10 cellular contexts compared by ENCODE assay signal in the genomic region with DNA sequence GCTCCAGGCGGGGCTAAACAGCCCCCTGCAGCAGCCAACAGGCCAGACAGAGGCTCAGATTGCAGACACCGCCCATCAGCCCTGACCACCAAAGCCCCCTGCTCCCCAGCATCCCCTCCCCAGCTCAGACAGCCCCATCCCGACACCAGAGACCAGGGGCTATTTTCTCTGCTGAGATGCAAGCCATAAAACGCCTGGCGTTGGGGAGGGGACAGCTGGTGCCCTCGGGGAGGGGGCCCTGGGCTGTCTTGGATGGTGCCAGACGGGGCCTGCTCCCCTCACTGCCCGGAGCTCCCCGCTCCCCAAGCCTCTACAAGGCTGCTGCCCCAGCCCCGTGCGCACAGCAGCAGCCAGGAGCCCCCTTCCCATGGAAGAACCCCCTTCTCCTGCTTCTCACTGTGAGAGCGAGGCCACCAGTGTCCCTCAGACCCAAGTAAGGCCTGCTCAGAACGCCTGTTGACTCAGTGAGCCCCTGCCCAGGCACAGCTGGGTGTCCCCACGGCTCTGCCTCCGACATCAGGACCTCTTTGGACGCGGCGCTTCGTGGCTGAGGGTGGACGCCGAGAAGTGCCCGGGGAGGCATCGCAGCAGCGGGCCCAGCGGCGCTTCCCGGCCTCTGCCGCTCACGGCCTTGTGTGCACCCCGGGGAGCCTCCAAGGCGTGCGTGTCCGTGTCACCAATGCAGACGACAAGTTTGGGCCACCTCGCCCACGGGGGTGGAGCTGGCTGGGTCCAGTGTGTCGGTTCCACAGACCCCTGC. TPM values are rescaled to one million over a fixed set of nuclear protein-coding genes. Genes with fewer than 3 reads are reported as not detected.
A peak's percentile ranks its signal among the peaks of the same experiment; 100 is the strongest.
DNase-seq lines count a peak whose midpoint lies in the region; ATAC-seq, FAIRE-seq and TF ChIP-seq lines count a peak whose summit lies in the region.
"Had no signal": no experiment of that assay in that cellular context is flagged by ENCODE, and none has a peak within 500 bp of the region (broad histone marks: within the 10 kb centered on the region; RNA-seq: fewer than 3 reads in every experiment).

No MANE protein-coding gene starts in this region.

- H3K4me3 Mint-ChIP-seq in activated B cell treated with CpG ODN at 0.5 μM for 24 hours = no peak overlapping the region

- H3K4me2 ChIP-seq in HCT116 (ENCODE audit: low read length) (peak overlapping the region; percentile 73), mesenchymal stem cell (ENCODE audit: low read length, poor library complexity, severe bottlenecking) (peak overlapping the region; percentile 42)

- peak overlapping the region; percentile 2 for H2BK15ac ChIP-seq in mesenchymal stem cell (ENCODE audit: low read depth, poor library complexity, severe bottlenecking)

- H2AFZ ChIP-seq in HCT116 (ENCODE audit: low read depth, low read length, poor library complexity, severe bottlenecking) = no peak overlapping the region
- peak overlapping the region; percentile 66 for H2AFZ ChIP-seq in mesenchymal stem cell (ENCODE audit: low read depth, low read length)

- peak overlapping the region; percentile 70 for H4K91ac ChIP-seq in mesenchymal stem cell (ENCODE audit: low read length)

- H3K36me3 ChIP-seq in A673 (ENCODE audit: insufficient read depth, low read length, poor library complexity, severe bottlenecking) (no peaks in the 10 kb centered on the region), HCT116 (ENCODE audit: control insufficient read depth in 1 of 2, insufficient read depth in 2 of 2, low read length in 2 of 2) (no peaks in the 10 kb centered on the region), mesenchymal stem cell (ENCODE audit: control insufficient read depth in 1 of 2, insufficient read depth in 2 of 2, low read depth in 1 of 2, low read length in 2 of 2) (peaks cover 0 to 4% of the 10 kb centered on the region in 2 experiments)
- H3K36me3 ChIP-seq: BE2C had no signal

- intact Hi-C loops in A673 (cut with micrococcal nuclease; ENCODE audit: unreplicated experiment) (loop anchor here (5.0 kb wide), 1 partner anchor 274 kb away; no protein-coding TSS in a partner anchor), HCT116 (cut with micrococcal nuclease) (loop anchor here (2.0 to 10.0 kb wide), 2 partner anchors 46 to 156 kb away; a partner anchor contains a TSS), activated B cell treated with CpG ODN at 0.5 μM for 24 hours (cut with micrococcal nuclease) (loop anchor here (1.0 kb wide), 4 partner anchors 46 to 268 kb away; a partner anchor contains a TSS)

- FAIRE-seq in H54 (lab: Jason Lieb, UNC) = no peak

- H3K4me1 ChIP-seq in A673 (ENCODE audit: insufficient read depth, low read length, poor library complexity, severe bottlenecking) (peaks cover 17% of the 10 kb centered on the region), HCT116 (ENCODE audit: control insufficient read depth in 1 of 2, insufficient read depth in 2 of 2, low read length in 2 of 2) (peaks cover 3 to 12% of the 10 kb centered on the region in 2 experiments; a peak in 2 of 4 replicates), mesenchymal stem cell (ENCODE audit: control insufficient read depth, insufficient read depth, low read depth, low read length) (peaks cover 13% of the 10 kb centered on the region)
- H3K4me1 ChIP-seq: BE2C had no signal

- H3K27ac ChIP-seq in A673 (ENCODE audit: low read depth, low read length, poor library complexity, severe bottlenecking) (no peak overlapping the region), HCT116 (ENCODE audit: low read depth, low read length) (peak overlapping the region; percentile 18; the same call in 1 of the 2 replicates), mesenchymal stem cell (ENCODE audit: low read length, poor library complexity, severe bottlenecking) (no peak overlapping the region)

- CTCF ChIA-PET in A673 (lab: Charles Lee) = no interaction called here
- CTCF ChIA-PET in HCT116 (lab: Charles Lee) = no interaction called here
- CTCF ChIA-PET in activated B cell treated with CpG ODN at 0.5 μM for 24 hours (lab: Charles Lee) = interaction anchor here (0.9 to 2.6 kb wide), 5 partner anchors 22 to 268 kb away, joined by 3 to 10 read pairs (median 6); no protein-coding TSS in a partner anchor

- no peak overlapping the region for H2BK5ac ChIP-seq in mesenchymal stem cell (ENCODE audit: low read depth, low read length, poor library complexity, severe bottlenecking)

- H3K9ac ChIP-seq in HCT116 (ENCODE audit: low read length) (no peak overlapping the region), mesenchymal stem cell (ENCODE audit: low read length) (no peak overlapping the region)

- H3K4ac ChIP-seq in mesenchymal stem cell (ENCODE audit: low read depth in 1 of 2, low read length in 2 of 2) = peak overlapping the region in 1 of 2 experiments; percentile 75

- H3K36me3 Mint-ChIP-seq in activated B cell treated with CpG ODN at 0.5 μM for 24 hours (ENCODE audit: low read depth) = no peaks in the 10 kb centered on the region

- no peaks in the 10 kb centered on the region for H3K9me2 ChIP-seq in HCT116 (ENCODE audit: insufficient read depth)

- TF ChIP-seq CTCF in A673 (conservative IDR thresholded peaks at IDR 0.05; ENCODE audit: low read depth, low read length) (no peak), HCT116 (IDR thresholded peaks at IDR 0.05 in 2 of 3, conservative IDR thresholded peaks at IDR 0.05 in 1 of 3; ENCODE audit: borderline replicate concordance in 1 of 3, insufficient read depth in 1 of 3, low read depth in 2 of 3, low read length in 2 of 3) (no peak), activated B cell treated with CpG ODN at 0.5 μM for 24 hours (IDR thresholded peaks at IDR 0.05) (no peak)

- H3K27ac Mint-ChIP-seq in activated B cell treated with CpG ODN at 0.5 μM for 24 hours = no peak overlapping the region

- RAD21 ChIA-PET in HCT116 (lab: Charles Lee; ENCODE audit: low non-redundant PET in 1 of 2, low total read pairs in 2 of 2, uncharacterized antibody in 2 of 2, unreplicated experiment in 2 of 2) = no interaction called here

- H3K79me1 ChIP-seq in mesenchymal stem cell (replicated peaks; ENCODE audit: low read length, poor library complexity, severe bottlenecking) = no peaks in the 10 kb centered on the region

- H3K18ac ChIP-seq in mesenchymal stem cell (ENCODE audit: low read depth in 1 of 2, low read length in 2 of 2) = peak overlapping the region; percentile 43 to 50

- no peaks in the 10 kb centered on the region for H4K20me1 ChIP-seq in HCT116 (ENCODE audit: insufficient read depth)

- no peak for DNase-seq in A673 (ENCODE audit: low spot score)
- DNase-seq in HCT116 (ENCODE audit: low read depth, low spot score) = no peak
- peak; percentile 51 for DNase-seq in activated B cell treated with CpG ODN at 0.5 μM for 24 hours
- no peak for DNase-seq in mesenchymal stem cell
- no peak for DNase-seq in stimulated activated CD4-positive, alpha-beta T cell treated with anti-CD3 and anti-CD28 coated beads, Interleukin-4, amount 100 ng/mL, for 4 hours
- DNase-seq in NCI-H1930 (lab: John Stamatoyannopoulos, UW) = no peak
- no peak for DNase-seq in H54 (ENCODE audit: insufficient read length, low spot score)
- DNase-seq: T1000 had no signal

- TF ChIP-seq RAD21 in HCT116 (IDR thresholded peaks at IDR 0.05; ENCODE audit: low read depth) = no peak

- peak overlapping the region in 1 of 2 experiments; percentile 34 for H3K23ac ChIP-seq in mesenchymal stem cell (ENCODE audit: low read length in 2 of 2)

- no peaks in the 10 kb centered on the region for H3K9me3 Mint-ChIP-seq in activated B cell treated with CpG ODN at 0.5 μM for 24 hours

- WGBS in mesenchymal stem cell = 49% methylated on average over 37 of the region's 37 CpGs

- H2AK5ac ChIP-seq in mesenchymal stem cell (ENCODE audit: low read length, severe bottlenecking) = no peak overlapping the region

- H3K4me3 ChIP-seq in A673 (ENCODE audit: low read depth, low read length, poor library complexity, severe bottlenecking) (peak overlapping the region; percentile 38), HCT116 (replicated peaks in 1 of 2; ENCODE audit: low read depth in 1 of 2, low read length in 2 of 2) (no peak overlapping the region), mesenchymal stem cell (ENCODE audit: insufficient read depth in 1 of 2, low read depth in 1 of 2, low read length in 2 of 2) (peak overlapping the region in 1 of 2 experiments; percentile 30)

- POLR2A ChIA-PET in A673 (lab: Charles Lee; ENCODE audit: low non-redundant PET) (no interaction called here), HCT116 (lab: Charles Lee) (no interaction called here), activated B cell treated with CpG ODN at 0.5 μM for 24 hours (lab: Charles Lee) (interaction anchor here (0.6 to 2.4 kb wide), 5 partner anchors 15 to 85 kb away, joined by 3 to 11 read pairs (median 4); a partner anchor contains a TSS)

- TF ChIP-seq POLR2A in HCT116 (IDR thresholded peaks at IDR 0.05; ENCODE audit: borderline replicate concordance, extremely low read depth, insufficient read depth, insufficient read length) = no peak
- TF ChIP-seq POLR2A in H54 (IDR thresholded peaks at IDR 0.05; ENCODE audit: low read depth, low read length) = no peak

- H3K9me3 ChIP-seq in A673 (ENCODE audit: low read depth, low read length, poor library complexity, severe bottlenecking) = no peaks in the 10 kb centered on the region
- H3K9me3 ChIP-seq in HCT116 (ENCODE audit: control insufficient read depth in 1 of 2, insufficient read depth in 1 of 2, low read depth in 1 of 2, low read length in 2 of 2) = no peaks in the 10 kb centered on the region
- no peaks in the 10 kb centered on the region for H3K9me3 ChIP-seq in mesenchymal stem cell (ENCODE audit: control insufficient read depth, low read length)
- H3K9me3 ChIP-seq: BE2C had no signal

- H3K27me3 Mint-ChIP-seq in activated B cell treated with CpG ODN at 0.5 μM for 24 hours = peaks cover 2% of the 10 kb centered on the region

- ATAC-seq in HCT116 (no peak; the same call in 1 of the 2 replicates), activated B cell treated with CpG ODN at 0.5 μM for 24 hours (ENCODE audit: low read depth) (peak; percentile 6), GM19463 (IDR thresholded peaks at IDR 0.05; ENCODE audit: unreplicated experiment) (no peak)

- H3K4me1 Mint-ChIP-seq in activated B cell treated with CpG ODN at 0.5 μM for 24 hours = peaks cover 15% of the 10 kb centered on the region

- H4K8ac ChIP-seq in mesenchymal stem cell (ENCODE audit: low read length) = peak overlapping the region; percentile 88

- H3K14ac ChIP-seq in mesenchymal stem cell (ENCODE audit: low read length in 2 of 2) = no peak overlapping the region

- no TSS peak for BruUV-seq in A673 (replicated peaks; lab: Mats Ljungman, UMichigan)
- BruUV-seq in HCT116 (replicated peaks; lab: Mats Ljungman, UMichigan) = no TSS peak

- peak overlapping the region; percentile 49 for H2BK120ac ChIP-seq in mesenchymal stem cell (ENCODE audit: low read depth, low read length)

- H3K27me3 ChIP-seq in A673 (replicated peaks; ENCODE audit: insufficient read depth, low read depth, low read length, poor library complexity) (peaks cover 11% of the 10 kb centered on the region), HCT116 (ENCODE audit: insufficient read depth, low read length) (0 out of 2 replicates have a peak, but pooled peaks cover 2% of the 10 kb centered on the region), mesenchymal stem cell (ENCODE audit: control insufficient read depth in 1 of 2, insufficient read depth in 1 of 2, low read length in 2 of 2) (peaks cover 33 to 49% of the 10 kb centered on the region in 2 experiments)

- H3K79me2 ChIP-seq in HCT116 (ENCODE audit: insufficient read depth, low read length) = no peaks in the 10 kb centered on the region

- peak overlapping the region in 1 of 2 experiments; percentile 87 for H2BK12ac ChIP-seq in mesenchymal stem cell (ENCODE audit: low read length in 2 of 2)

RNA-seq across cellular contexts. Expression of a gene that starts 32.0 kb away (rescaled TPM):
- total RNA-seq in A673 (2021) (49.7 and 51.9 TPM in 2 replicates), HCT116 (2021; ENCODE audit: unreplicated experiment) (44.8 TPM), activated B cell treated with CpG ODN at 0.5 μM for 24 hours (40.5 and 41.4 TPM in 2 replicates)
- polyA plus RNA-seq in HCT116 (2012) = 42.1 and 43.4 TPM in 2 replicates
- 23.7 TPM for polyA plus RNA-seq in mesenchymal stem cell (2013, experiment 1 of 2)
- 23.3 TPM for polyA plus RNA-seq in mesenchymal stem cell (2013, experiment 2 of 2)

RNA-seq across cellular contexts. Expression of a gene that starts 46.1 kb away (rescaled TPM):
- total RNA-seq in A673 (2021) = 16.4 and 18.6 TPM in 2 replicates
- 34.0 TPM for total RNA-seq in HCT116 (2021; ENCODE audit: unreplicated experiment)
- polyA plus RNA-seq in HCT116 (2012) = 48.8 and 50.6 TPM in 2 replicates
- 9.4 and 11.9 TPM in 2 replicates for total RNA-seq in activated B cell treated with CpG ODN at 0.5 μM for 24 hours
- 0.97 TPM for polyA plus RNA-seq in mesenchymal stem cell (2013, experiment 1 of 2)
- 0.84 TPM for polyA plus RNA-seq in mesenchymal stem cell (2013, experiment 2 of 2)
